In the genomic region with DNA sequence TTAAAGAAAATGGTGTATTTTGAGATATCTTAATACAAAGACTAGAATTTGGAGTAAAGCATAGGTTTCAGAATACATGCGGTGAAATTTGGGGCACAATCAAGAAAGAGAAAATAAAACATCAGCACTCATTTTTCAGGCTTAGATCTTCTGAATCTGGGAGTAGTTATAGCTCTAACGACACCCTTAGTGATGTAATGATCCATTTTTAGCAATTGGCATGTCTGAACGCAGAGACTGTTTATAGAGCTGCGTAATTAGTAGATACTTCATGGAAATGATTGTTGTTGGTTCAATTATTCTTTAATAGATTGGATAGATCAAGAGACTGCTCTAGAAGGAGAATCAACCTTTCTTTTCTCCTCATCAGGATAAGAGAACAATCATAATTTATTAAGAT, we compare ENCODE assay signal across 19 cellular contexts.
"Had no signal": no experiment of that assay in that cellular context is flagged by ENCODE, and none has a peak within 500 bp of the region (broad histone marks: within the 10 kb centered on the region; RNA-seq: fewer than 3 reads in every experiment).

No MANE protein-coding gene starts in this region.

- H3K27me3 ChIP-seq: hepatocyte, neutrophil, right atrium auricular region, tibial artery, upper lobe of left lung, uterus had no signal

- ATAC-seq: esophagus mucosa; naive thymus-derived CD4-positive, alpha-beta T cell; stimulated activated naive CD8-positive, alpha-beta T cell treated with anti-CD3 and anti-CD28 coated beads, Interleukin-15, Interleukin-2, amounts not matched to agents 100 U/mL and 50 U/mL, for 24 hours had no signal

- H3K36me3 ChIP-seq: neutrophil, right atrium auricular region, tibial artery, upper lobe of left lung, uterus had no signal

- DNase-seq: effector CD4-positive, alpha-beta T cell; endodermal cell; foreskin melanocyte; head of caudate nucleus; kidney glomerular epithelial cell; naive thymus-derived CD4-positive, alpha-beta T cell; nephron progenitor cell; posterior cingulate gyrus; stimulated activated CD4-positive, alpha-beta T cell treated with anti-CD3 and anti-CD28 coated beads, Interleukin-2, amount 100 ng/mL, for 48 hours; stimulated activated naive CD8-positive, alpha-beta T cell treated with anti-CD3 and anti-CD28 coated beads, Interleukin-15, Interleukin-2, amounts not matched to agents 100 U/mL and 50 U/mL, for 24 hours; tibial artery; upper lobe of left lung; uterus had no signal

- H3K4me3 ChIP-seq: coronary artery, hepatocyte, right atrium auricular region, smooth muscle cell, tibial artery, upper lobe of left lung, uterus had no signal

- H3K9me3 ChIP-seq: neutrophil, right atrium auricular region, uterus had no signal

- H3K4me1 ChIP-seq: right atrium auricular region, tibial artery, uterus had no signal

- H3K27ac ChIP-seq: coronary artery, hepatocyte, neutrophil, right atrium auricular region, tibial artery, upper lobe of left lung, uterus had no signal
